Comparison of ENCODE assay signal across 20 cellular contexts in the genomic region with DNA sequence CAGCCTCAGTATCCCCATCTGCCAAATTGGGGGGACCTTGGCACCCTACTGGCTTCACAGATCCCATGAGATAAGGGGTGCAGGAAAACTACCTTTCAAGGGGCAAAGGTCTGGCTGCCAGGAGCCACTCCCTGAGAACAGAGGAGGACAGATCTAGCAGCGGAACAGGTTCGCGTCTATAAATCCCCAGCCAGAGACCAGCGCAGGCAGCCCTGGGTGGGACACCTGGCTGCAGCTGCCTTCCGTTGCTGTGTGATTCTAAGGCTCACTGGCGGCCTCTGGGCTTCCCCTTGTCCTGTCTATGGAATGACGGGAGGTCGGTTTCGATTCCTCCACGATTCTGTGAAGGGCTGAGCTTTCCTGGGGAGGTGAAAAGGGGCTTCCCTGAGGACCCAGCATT. TPM values are rescaled to one million over a fixed set of nuclear protein-coding genes. Genes with fewer than 3 reads are reported as not detected.
DNase-seq lines count a peak whose midpoint lies in the region; ATAC-seq and TF ChIP-seq lines count a peak whose summit lies in the region.
"Had no signal": no experiment of that assay in that cellular context is flagged by ENCODE, and none has a peak within 500 bp of the region (broad histone marks: within the 10 kb centered on the region; RNA-seq: fewer than 3 reads in every experiment).

No MANE protein-coding gene starts in this region.

- H3K4me3 Mint-ChIP-seq in activated naive CD8-positive, alpha-beta T cell treated with anti-CD3 and anti-CD28 coated beads, Interleukin-2, amount 10 ng/mL, durations not matched to agents 7 days and 5 days = no peak overlapping the region
- H3K4me3 Mint-ChIP-seq in activated naive CD8-positive, alpha-beta T cell treated with anti-CD3 and anti-CD28 coated beads for 36 hours = no peak overlapping the region
- H3K4me3 Mint-ChIP-seq: CD8-positive, alpha-beta memory T cell; HFFc6 had no signal

- H3K36me3 Mint-ChIP-seq in activated naive CD8-positive, alpha-beta T cell treated with anti-CD3 and anti-CD28 coated beads, Interleukin-2, amount 10 ng/mL, durations not matched to agents 7 days and 5 days = peaks cover 3% of the 10 kb centered on the region
- peaks cover 19% of the 10 kb centered on the region for H3K36me3 Mint-ChIP-seq in activated naive CD8-positive, alpha-beta T cell treated with anti-CD3 and anti-CD28 coated beads for 36 hours

- H3K9me3 ChIP-seq in hepatocyte (ENCODE audit: low read depth) = no peaks in the 10 kb centered on the region
- H3K9me3 ChIP-seq in stomach = no peaks in the 10 kb centered on the region
- H3K9me3 ChIP-seq in heart right ventricle = no peaks in the 10 kb centered on the region
- H3K9me3 ChIP-seq: gastroesophageal sphincter, left lung, SJCRH30, vagina had no signal

- DNase-seq in activated naive CD8-positive, alpha-beta T cell treated with anti-CD3 and anti-CD28 coated beads, Interleukin-2, amount 10 ng/mL, durations not matched to agents 7 days and 5 days = no peak
- DNase-seq in activated naive CD8-positive, alpha-beta T cell treated with anti-CD3 and anti-CD28 coated beads for 36 hours = no peak
- peak; percentile 10 for DNase-seq in NCI-H69 (lab: John Stamatoyannopoulos, UW)
- DNase-seq in hepatocyte (ENCODE audit: low spot score) = peak; percentile 63
- peak; percentile 44 for DNase-seq in stomach
- DNase-seq in heart right ventricle = no peak
- DNase-seq: CD8-positive, alpha-beta memory T cell; dorsolateral prefrontal cortex; HFFc6; left lung; NCI-H146; NCI-H2227 treated with DMSO at 0.1 percent for 48 hours; SJCRH30; stimulated activated CD4-positive, alpha-beta T cell treated with anti-CD3 and anti-CD28 coated beads, Interleukin-2, amount 100 ng/mL, for 24 hours; T-helper 2 cell had no signal

- no peak overlapping the region for H3K4me3 ChIP-seq in hepatocyte
- H3K4me3 ChIP-seq in stomach = no peak overlapping the region
- no peak overlapping the region for H3K4me3 ChIP-seq in heart right ventricle
- H3K4me3 ChIP-seq: dorsolateral prefrontal cortex, gastroesophageal sphincter, left lung, SJCRH30, vagina had no signal

- H3K36me3 ChIP-seq in hepatocyte (replicated peaks; ENCODE audit: insufficient read depth, low read depth) (no peaks in the 10 kb centered on the region), stomach (peaks cover 7 to 73% (median 53%) of the 10 kb centered on the region in 4 donors), heart right ventricle (peaks cover 0 to 93% (median 0%) of the 10 kb centered on the region in 9 donors)
- H3K36me3 ChIP-seq: SJCRH30 had no signal

- no peaks in the 10 kb centered on the region for H3K79me2 ChIP-seq in hepatocyte

- H3K4me1 ChIP-seq in hepatocyte (ENCODE audit: insufficient read depth) (peaks cover 4% of the 10 kb centered on the region), stomach (peaks cover 0 to 28% (median 9%) of the 10 kb centered on the region in 4 donors), heart right ventricle (peaks cover 0 to 5% (median 0%) of the 10 kb centered on the region in 9 donors)
- H3K4me1 ChIP-seq: gastroesophageal sphincter, left lung, SJCRH30, vagina had no signal

- H3K27me3 ChIP-seq in hepatocyte (no peaks in the 10 kb centered on the region), stomach (no peaks in the 10 kb centered on the region), heart right ventricle (no peaks in the 10 kb centered on the region)
- H3K27me3 ChIP-seq: dorsolateral prefrontal cortex, gastroesophageal sphincter, left lung, SJCRH30, vagina had no signal

- H3K27me3 Mint-ChIP-seq in activated naive CD8-positive, alpha-beta T cell treated with anti-CD3 and anti-CD28 coated beads, Interleukin-2, amount 10 ng/mL, durations not matched to agents 7 days and 5 days = no peaks in the 10 kb centered on the region
- H3K27me3 Mint-ChIP-seq in activated naive CD8-positive, alpha-beta T cell treated with anti-CD3 and anti-CD28 coated beads for 36 hours = no peaks in the 10 kb centered on the region

- peaks cover 3% of the 10 kb centered on the region for H3K4me1 Mint-ChIP-seq in activated naive CD8-positive, alpha-beta T cell treated with anti-CD3 and anti-CD28 coated beads, Interleukin-2, amount 10 ng/mL, durations not matched to agents 7 days and 5 days
- peaks cover 2% of the 10 kb centered on the region for H3K4me1 Mint-ChIP-seq in activated naive CD8-positive, alpha-beta T cell treated with anti-CD3 and anti-CD28 coated beads for 36 hours

- TF ChIP-seq POLR2A in stomach (IDR thresholded peaks at IDR 0.05) = no peak

- TF ChIP-seq CTCF in hepatocyte (IDR thresholded peaks at IDR 0.05; ENCODE audit: poor library complexity) (no peak), stomach (IDR thresholded peaks at IDR 0.05) (no peak), heart right ventricle (IDR thresholded peaks at IDR 0.05) (no peak)

- intact Hi-C loops in stomach (cut with DNase I; ENCODE audit: low total_unique reads) = no loop called here
- intact Hi-C loops in heart right ventricle (cut with DNase I) = no loop called here

- 63% methylated on average over 10 of the region's 10 CpGs for WGBS in hepatocyte (ENCODE audit: low lambda C conversion rate, missing lambda C conversion rate)
- WGBS in stomach, 5 donors = 30 to 45% (median 36%) methylated on average over 10 of the region's 10 CpGs
- 79 to 83% methylated on average over 10 of the region's 10 CpGs for WGBS in heart right ventricle, 2 donors

- ATAC-seq in activated naive CD8-positive, alpha-beta T cell treated with anti-CD3 and anti-CD28 coated beads, Interleukin-2, amount 10 ng/mL, durations not matched to agents 7 days and 5 days (ENCODE audit: low read depth) = no peak
- ATAC-seq in heart right ventricle (no peak), HG03095 (IDR thresholded peaks at IDR 0.05; ENCODE audit: unreplicated experiment) (no peak)
- ATAC-seq in activated CD4-positive, CD25-positive, alpha-beta regulatory T cell treated with anti-CD3 and anti-CD28 coated beads, Interleukin-2, amount 50 U/mL, for 24 hours = no peak
- ATAC-seq: gastroesophageal sphincter, left lung had no signal

- no peaks in the 10 kb centered on the region for H3K9me2 ChIP-seq in hepatocyte (replicated peaks; ENCODE audit: insufficient read depth)

- H2AFZ ChIP-seq in hepatocyte = no peak overlapping the region

- H3K27ac Mint-ChIP-seq in activated naive CD8-positive, alpha-beta T cell treated with anti-CD3 and anti-CD28 coated beads, Interleukin-2, amount 10 ng/mL, durations not matched to agents 7 days and 5 days = peak overlapping the region; percentile 31
- H3K27ac Mint-ChIP-seq in activated naive CD8-positive, alpha-beta T cell treated with anti-CD3 and anti-CD28 coated beads for 36 hours = no peak overlapping the region
- H3K27ac Mint-ChIP-seq: activated T-helper 2 cell treated with anti-CD3 and anti-CD28 coated beads, Interferon-gamma antibody, Interleukin-2, Interleukin-4, amounts not matched to agents 10 μg/mL and 5 μg/mL and 100 μg/mL, durations not matched to agents 14 hours and 24 hours and 36 hours; HFFc6 had no signal

- no peak for TF ChIP-seq EP300 in stomach (IDR thresholded peaks at IDR 0.05)

- peak overlapping the region; percentile 64 for H3K4me2 ChIP-seq in hepatocyte

- no peaks in the 10 kb centered on the region for H4K20me1 ChIP-seq in hepatocyte (ENCODE audit: insufficient read depth, poor library complexity, severe bottlenecking)

- POLR2A ChIA-PET in activated naive CD8-positive, alpha-beta T cell treated with anti-CD3 and anti-CD28 coated beads, Interleukin-2, amount 10 ng/mL, durations not matched to agents 7 days and 5 days (lab: Charles Lee) = no interaction called here

- H3K27ac ChIP-seq in hepatocyte = peak overlapping the region; percentile 75
- H3K27ac ChIP-seq in stomach = peak overlapping the region in 2 of 5 donors; percentile 35 to 42
- H3K27ac ChIP-seq in heart right ventricle = no peak overlapping the region
- H3K27ac ChIP-seq: dorsolateral prefrontal cortex, gastroesophageal sphincter, left lung, SJCRH30, vagina had no signal

- no peaks in the 10 kb centered on the region for H3K9me3 Mint-ChIP-seq in activated naive CD8-positive, alpha-beta T cell treated with anti-CD3 and anti-CD28 coated beads, Interleukin-2, amount 10 ng/mL, durations not matched to agents 7 days and 5 days
- H3K9me3 Mint-ChIP-seq in activated naive CD8-positive, alpha-beta T cell treated with anti-CD3 and anti-CD28 coated beads for 36 hours = no peaks in the 10 kb centered on the region
- H3K9me3 Mint-ChIP-seq: activated T-helper 2 cell treated with anti-CD3 and anti-CD28 coated beads, Interferon-gamma antibody, Interleukin-2, Interleukin-4, amounts not matched to agents 10 μg/mL and 5 μg/mL and 100 μg/mL, durations not matched to agents 14 hours and 24 hours and 36 hours; CD8-positive, alpha-beta memory T cell; HFFc6 had no signal

RNA-seq across cellular contexts. Expression of gene RELB, which starts 7.3 kb away (rescaled TPM):
- total RNA-seq in activated naive CD8-positive, alpha-beta T cell treated with anti-CD3 and anti-CD28 coated beads, Interleukin-2, amount 10 ng/mL, durations not matched to agents 7 days and 5 days = 10 to 100 TPM; 20.8 to 24.2 TPM
- total RNA-seq in activated naive CD8-positive, alpha-beta T cell treated with anti-CD3 and anti-CD28 coated beads for 36 hours = 10 to 100 TPM; 45.5 to 45.8 TPM
- 6.3 and 8.5 TPM in 2 replicates for total RNA-seq in hepatocyte
- polyA plus RNA-seq in hepatocyte = 9.1 and 13.9 TPM in 2 replicates
- total RNA-seq in stomach = 10 to 100 TPM in 2 of 5 donors, 1 to 10 TPM in 2, not detected in 1; 3.2 to 33.5 (median 10.2) TPM
- 10 to 100 TPM in 2 of 3 donors, 1 to 10 TPM in 1; 9.8 to 27.0 (median 14.9) TPM for polyA plus RNA-seq in stomach
- total RNA-seq in heart right ventricle = 10 to 100 TPM in 1 of 10 donors, 1 to 10 TPM in 9; 1.3 to 19.3 (median 5.5) TPM
- 10 to 100 TPM in 1 of 2 donors, 1 to 10 TPM in 1; 1.4 to 13.0 TPM for polyA plus RNA-seq in heart right ventricle

RNA-seq across cellular contexts. Expression of gene CLASRP, which starts 30.3 kb away (rescaled TPM):
- 100 to 1,000 TPM; 128 to 129 TPM for total RNA-seq in activated naive CD8-positive, alpha-beta T cell treated with anti-CD3 and anti-CD28 coated beads, Interleukin-2, amount 10 ng/mL, durations not matched to agents 7 days and 5 days
- total RNA-seq in activated naive CD8-positive, alpha-beta T cell treated with anti-CD3 and anti-CD28 coated beads for 36 hours = 10 to 100 TPM; 89.9 to 94.2 TPM
- total RNA-seq in hepatocyte (32.3 and 56.2 TPM in 2 replicates), stomach (100 to 1,000 TPM in 3 of 5 donors, 10 to 100 TPM in 2; 27.0 to 491 (median 274) TPM), heart right ventricle (10 to 100 TPM; 24.0 to 50.4 (median 30.0) TPM)
- polyA plus RNA-seq in hepatocyte (45.8 and 74.5 TPM in 2 replicates), stomach (100 to 1,000 TPM in 1 of 3 donors, 10 to 100 TPM in 2; 47.7 to 131 (median 86.6) TPM), heart right ventricle (100 to 1,000 TPM in 1 of 2 donors, 10 to 100 TPM in 1; 26.9 to 142 TPM)

RNA-seq across cellular contexts. Expression of gene CLPTM1, which starts 53.4 kb away (rescaled TPM):
- total RNA-seq in activated naive CD8-positive, alpha-beta T cell treated with anti-CD3 and anti-CD28 coated beads, Interleukin-2, amount 10 ng/mL, durations not matched to agents 7 days and 5 days = 10 to 100 TPM; 63.8 to 65.3 TPM
- total RNA-seq in activated naive CD8-positive, alpha-beta T cell treated with anti-CD3 and anti-CD28 coated beads for 36 hours = 10 to 100 TPM; 54.2 to 57.2 TPM
- 41.0 and 49.1 TPM in 2 replicates for total RNA-seq in hepatocyte
- polyA plus RNA-seq in hepatocyte = 89.7 and 93.1 TPM in 2 replicates
- total RNA-seq in stomach = 100 to 1,000 TPM in 2 of 5 donors, 10 to 100 TPM in 3; 39.3 to 152 (median 86.6) TPM
- polyA plus RNA-seq in stomach = 10 to 100 TPM; 43.4 to 73.3 (median 60.1) TPM
- total RNA-seq in heart right ventricle = 100 to 1,000 TPM in 4 of 10 donors, 10 to 100 TPM in 6; 81.1 to 130 (median 95.7) TPM
- polyA plus RNA-seq in heart right ventricle = 100 to 1,000 TPM in 1 of 2 donors, 10 to 100 TPM in 1; 72.1 to 123 TPM

Comparison
In these comparisons a context has a peak if more than half of its experiments do, and no peak if none do; other contexts are left out.
1. DNase-seq: peak in NCI-H69 (single experiment), hepatocyte (single experiment) and stomach (single experiment); none in activated naive CD8-positive, alpha-beta T cell treated with anti-CD3 and anti-CD28 coated beads, Interleukin-2, amount 10 ng/mL, durations not matched to agents 7 days and 5 days (single experiment), activated naive CD8-positive, alpha-beta T cell treated with anti-CD3 and anti-CD28 coated beads for 36 hours (single experiment) and heart right ventricle (0 of 2).